Comparison of ENCODE assay signal across 8 cellular contexts in genomic region chr2:50401772-50402653, GRCh38.
DNase-seq lines count a peak whose midpoint lies in the region; TF ChIP-seq lines count a peak whose summit lies in the region.

No MANE protein-coding gene starts in this region.

- no peaks in the 10 kb centered on the region for H3K36me3 Mint-ChIP-seq in HFFc6 (ENCODE audit: low read depth)
- H3K36me3 Mint-ChIP-seq in progenitor cell of endocrine pancreas (ENCODE audit: insufficient read depth) = no peaks in the 10 kb centered on the region

- TF ChIP-seq CTCF in HFFc6 (IDR thresholded peaks at IDR 0.05) (peak; percentile 71), progenitor cell of endocrine pancreas (IDR thresholded peaks at IDR 0.05; ENCODE audit: unreplicated experiment) (peak; percentile 98)

- H3K27ac Mint-ChIP-seq in HFFc6 = no peak overlapping the region
- H3K27ac Mint-ChIP-seq in progenitor cell of endocrine pancreas = no peak overlapping the region

- peaks cover 25% of the 10 kb centered on the region for H3K9me3 Mint-ChIP-seq in HFFc6
- no peaks in the 10 kb centered on the region for H3K9me3 Mint-ChIP-seq in progenitor cell of endocrine pancreas (ENCODE audit: low read depth)

- H3K4me1 Mint-ChIP-seq in HFFc6 (ENCODE audit: low read depth) (no peaks in the 10 kb centered on the region), progenitor cell of endocrine pancreas (ENCODE audit: low read depth) (peaks cover 3% of the 10 kb centered on the region)

- peak; percentile 0 to 7 for DNase-seq in stimulated activated CD4-positive, alpha-beta T cell treated with anti-CD3 and anti-CD28 coated beads, Interleukin-15, amount 100 ng/mL, for 48 hours (ENCODE audit: low read depth in 2 of 2)
- no peak for DNase-seq in stimulated activated CD4-positive, alpha-beta T cell treated with anti-CD3 and anti-CD28 coated beads, Interleukin-12 subunit alpha, Interleukin-12 subunit beta, amount 100 ng/mL, for 4 hours
- peak; percentile 2 for DNase-seq in HFFc6
- DNase-seq in NCI-H1105 (lab: John Stamatoyannopoulos, UW) = peak; percentile 53
- DNase-seq in SKM-1 (lab: John Stamatoyannopoulos, UW; ENCODE audit: unreplicated experiment) = peak; percentile 28
- peak; percentile 66 for DNase-seq in fibroblast of peridontal ligament (ENCODE audit: extremely low read depth)
- DNase-seq in progenitor cell of endocrine pancreas (ENCODE audit: low spot score, unreplicated experiment) = peak; percentile 60
- DNase-seq in activated CD4-positive, CD25-positive, alpha-beta regulatory T cell (lab: John Stamatoyannopoulos, UW) = no peak

- H3K4me3 Mint-ChIP-seq in HFFc6 = no peak overlapping the region
- H3K4me3 Mint-ChIP-seq in progenitor cell of endocrine pancreas (ENCODE audit: low read depth) = no peak overlapping the region

- H3K27me3 Mint-ChIP-seq in HFFc6 (ENCODE audit: insufficient read depth) = no peaks in the 10 kb centered on the region; the same call in 1 of the 2 replicates
- no peaks in the 10 kb centered on the region for H3K27me3 Mint-ChIP-seq in progenitor cell of endocrine pancreas

Comparison
In these comparisons a context has a peak if more than half of its experiments do, and no peak if none do; other contexts are left out.
1. DNase-seq: peak in stimulated activated CD4-positive, alpha-beta T cell treated with anti-CD3 and anti-CD28 coated beads, Interleukin-15, amount 100 ng/mL, for 48 hours (2 of 2), HFFc6 (single experiment), NCI-H1105 (single experiment), SKM-1 (single experiment), fibroblast of peridontal ligament (single experiment) and progenitor cell of endocrine pancreas (single experiment); none in stimulated activated CD4-positive, alpha-beta T cell treated with anti-CD3 and anti-CD28 coated beads, Interleukin-12 subunit alpha, Interleukin-12 subunit beta, amount 100 ng/mL, for 4 hours (single experiment) and activated CD4-positive, CD25-positive, alpha-beta regulatory T cell (0 of 4).